Comparison of ENCODE assay signal across 32 cellular contexts in the genomic region with DNA sequence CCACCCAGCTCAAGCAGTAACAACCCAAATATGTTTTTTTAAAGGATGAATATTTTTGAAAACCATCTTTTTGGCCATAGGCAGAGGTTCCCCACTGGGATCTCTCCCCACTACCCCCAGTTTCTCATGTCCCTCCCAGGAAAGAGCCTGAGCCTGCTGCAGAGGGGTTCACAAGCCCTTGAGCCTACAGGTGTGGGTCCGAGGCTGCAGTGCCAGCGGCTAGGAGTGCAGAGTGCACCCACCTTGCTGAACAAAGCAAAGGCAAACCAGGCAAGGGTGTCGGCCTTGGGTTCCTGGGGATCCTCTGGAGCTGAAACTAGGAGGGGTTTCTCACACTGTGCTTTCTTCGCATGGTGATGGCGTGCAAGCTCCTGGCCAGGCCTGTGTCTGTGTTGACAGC. TPM values are rescaled to one million over a fixed set of nuclear protein-coding genes. Genes with fewer than 3 reads are reported as not detected.
"Had no signal": no experiment of that assay in that cellular context is flagged by ENCODE, and none has a peak within 500 bp of the region (broad histone marks: within the 10 kb centered on the region; RNA-seq: fewer than 3 reads in every experiment).

No MANE protein-coding gene starts in this region.

- H3K4me1 ChIP-seq: body of pancreas, esophagus squamous epithelium had no signal

- H3K27ac ChIP-seq: epithelial cell of prostate, esophagus squamous epithelium, gastroesophageal sphincter, heart right ventricle had no signal

- H3K36me3 ChIP-seq: esophagus squamous epithelium, heart right ventricle had no signal

- H3K27me3 ChIP-seq: body of pancreas, esophagus squamous epithelium, gastroesophageal sphincter, heart right ventricle had no signal

- H3K4me3 ChIP-seq: body of pancreas, esophagus squamous epithelium, gastroesophageal sphincter, heart right ventricle had no signal

- ATAC-seq: activated naive CD4-positive, alpha-beta T cell treated with anti-CD3 and anti-CD28 coated beads, Interleukin-2, amount 50 U/mL, for 72 hours; activated T-cell treated with anti-CD3 and anti-CD28 coated beads, Interleukin-2, amount 50 U/mL, for 72 hours; body of pancreas; gastroesophageal sphincter; heart right ventricle; WTC11 had no signal

- DNase-seq: activated CD4-positive, alpha-beta memory T cell treated with anti-CD3 and anti-CD28 coated beads, Interleukin-2, amount 10 ng/mL, durations not matched to agents 7 days and 5 days; activated CD4-positive, alpha-beta T cell treated with anti-CD3 and anti-CD28 coated beads for 1 hour; activated CD4-positive, alpha-beta T cell treated with anti-CD3 and anti-CD28 coated beads for 4 hours; activated CD4-positive, alpha-beta T cell treated with anti-CD3 and anti-CD28 coated beads, Interleukin-2, amount 10 ng/mL, durations not matched to agents 7 days and 5 days; activated CD4-positive, alpha-beta T cell treated with anti-CD3 and anti-CD28 coated beads, Interleukin-2, amount 50 U/mL, for 4 hours; activated CD8-positive, alpha-beta memory T cell treated with anti-CD3 and anti-CD28 coated beads, Interleukin-2, amount 50 U/mL, for 48 hours; activated gamma-delta T cell; activated naive CD4-positive, alpha-beta T cell; activated naive CD4-positive, alpha-beta T cell treated with anti-CD3 and anti-CD28 coated beads, Interleukin-2, amount 10 ng/mL, durations not matched to agents 7 days and 5 days; activated naive CD8-positive, alpha-beta T cell treated with anti-CD3 and anti-CD28 coated beads, Interleukin-2, amount 10 ng/mL, durations not matched to agents 7 days and 5 days; activated T-cell treated with anti-CD3 and anti-CD28 coated beads for 4 hours; activated T-cell treated with anti-CD3 and anti-CD28 coated beads, Interleukin-2, amount 50 U/mL, for 24 hours; activated T-cell treated with anti-CD3 and anti-CD28 coated beads, Interleukin-2, amount 50 U/mL, for 72 hours; anterior cingulate cortex; body of pancreas; caudate nucleus; cortex of kidney; dermis blood vessel endothelial cell; effector CD8-positive, alpha-beta T cell; esophagus squamous epithelium; foreskin melanocyte; heart right ventricle; T-helper 2 cell had no signal

- H3K9me3 ChIP-seq: body of pancreas, esophagus squamous epithelium, gastroesophageal sphincter, heart right ventricle had no signal

RNA-seq across cellular contexts. Expression of a gene that starts 36.5 kb away (rescaled TPM):
- total RNA-seq: activated CD4-positive, alpha-beta memory T cell treated with anti-CD3 and anti-CD28 coated beads, Interleukin-2, amount 10 ng/mL, durations not matched to agents 7 days and 5 days; chondrocyte; endothelial cell of umbilical vein; esophagus squamous epithelium; glomerular endothelial cell; T-helper 1 cell treated with Interleukin-12 subunit alpha and Interleukin-12 subunit beta and Interleukin-4 antibody, amounts not matched to agents 30 ng/mL and 1 ng/mL, for 36 hours; WTC11 had no signal
- polyA plus RNA-seq: endothelial cell of umbilical vein, fibroblast of lung had no signal

RNA-seq across cellular contexts. Expression of a gene that starts 40.0 kb away (rescaled TPM):
- total RNA-seq: T-helper 1 cell treated with Interleukin-12 subunit alpha and Interleukin-12 subunit beta and Interleukin-4 antibody, amounts not matched to agents 30 ng/mL and 1 ng/mL, for 36 hours had no signal
